Comparison of ENCODE assay signal across 37 cellular contexts in the genomic region with DNA sequence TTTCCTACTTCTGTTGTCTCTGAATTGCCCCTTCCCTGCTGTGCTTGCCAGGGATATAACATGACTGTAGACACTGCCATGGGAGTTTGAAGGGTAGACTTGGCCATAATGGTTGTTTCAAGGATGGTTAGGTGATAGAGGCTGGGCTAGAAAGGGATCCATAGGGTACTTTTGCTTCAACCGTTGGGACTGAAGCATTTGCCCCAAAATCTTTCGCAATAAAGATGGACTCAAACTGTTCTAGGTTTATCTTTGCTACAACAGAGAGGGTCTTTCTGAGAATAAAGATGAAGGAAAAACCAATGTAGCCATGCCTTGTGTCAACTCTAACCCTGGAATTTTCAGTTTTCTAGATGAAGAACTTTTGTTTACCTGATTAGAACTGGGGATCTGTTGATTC. TPM values are rescaled to one million over a fixed set of nuclear protein-coding genes. Genes with fewer than 3 reads are reported as not detected.
"Had no signal": no experiment of that assay in that cellular context is flagged by ENCODE, and none has a peak within 500 bp of the region (broad histone marks: within the 10 kb centered on the region; RNA-seq: fewer than 3 reads in every experiment).

No MANE protein-coding gene starts in this region.

- H3K9me3 ChIP-seq: MG63 had no signal

- H3K4me2 ChIP-seq: KMS-11 had no signal

- H3K9ac ChIP-seq: KMS-11 had no signal

- H3K4me3 ChIP-seq: MG63 had no signal

- H3K36me3 ChIP-seq: MG63 had no signal

- DNase-seq: Karpas-422, Kasumi-1, MG63, MM.1S, MV-4-11, NCI-H1048, NCI-H1092, NCI-H1092 treated with DMSO at 0.1 percent for 48 hours, NCI-H1105, NCI-H1105 treated with DMSO at 0.1 percent for 48 hours, NCI-H1417, NCI-H1417 treated with DMSO at 0.1 percent for 48 hours, NCI-H1436, NCI-H1436 treated with DMSO at 0.1 percent for 48 hours, NCI-H146, NCI-H1694, NCI-H1694 treated with DMSO at 0.1 percent for 48 hours, NCI-H187, NCI-H187 treated with DMSO at 0.1 percent for 48 hours, NCI-H1930, NCI-H2029, NCI-H2029 treated with DMSO at 0.1 percent for 48 hours, NCI-H2081, NCI-H2081 treated with DMSO at 0.1 percent for 48 hours, NCI-H2107, NCI-H2171, NCI-H2227 treated with DMSO at 0.1 percent for 48 hours, NCI-H226, NCI-H345, NCI-H446, NCI-H446 treated with DMSO at 0.1 percent for 48 hours, NCI-H510A, NCI-H510A treated with DMSO at 0.1 percent for 48 hours had no signal

- H3K27me3 ChIP-seq: MG63 had no signal

- H3K27ac ChIP-seq: KMS-11 had no signal

RNA-seq across cellular contexts. Expression of a gene that starts 27.2 kb away (rescaled TPM):
- total RNA-seq: M059J, MCF 10A, NCI-H460 had no signal
